ENCODE assay signal across 16 cellular contexts in genomic region chr4:23894021-23894420, GRCh38. TPM values are rescaled to one million over a fixed set of nuclear protein-coding genes. Genes with fewer than 3 reads are reported as not detected.
DNase-seq lines count a peak whose midpoint lies in the region; ATAC-seq and TF ChIP-seq lines count a peak whose summit lies in the region.
"Had no signal": no experiment of that assay in that cellular context is flagged by ENCODE, and none has a peak within 500 bp of the region (broad histone marks: within the 10 kb centered on the region; RNA-seq: fewer than 3 reads in every experiment).

No MANE protein-coding gene starts in this region.

- intact Hi-C loops in gastrocnemius medialis (cut with DNase I; ENCODE audit: low total_unique reads) (no loop called here), ovary (cut with DNase I) (no loop called here)

- H3K4me3 ChIP-seq in ACC112 (ENCODE audit: low read depth, low read length) (no peak overlapping the region), gastrocnemius medialis (peak overlapping the region; percentile 4 to 71 (median 36)), ovary (no peak overlapping the region)
- H3K4me3 ChIP-seq: A549, BLaER1 had no signal

- no peak for ATAC-seq in gastrocnemius medialis
- ATAC-seq: A549, HCT116 had no signal

- TF ChIP-seq POLR2A in gastrocnemius medialis (IDR thresholded peaks at IDR 0.05): no peak
- no peak for TF ChIP-seq POLR2A in ovary (IDR thresholded peaks at IDR 0.05)

- 0 out of 2 replicates have a peak, but pooled peaks cover 16% of the 10 kb centered on the region for H3K27me3 ChIP-seq in ACC112 (ENCODE audit: insufficient read depth, low read length)
- no peaks in the 10 kb centered on the region for H3K27me3 ChIP-seq in gastrocnemius medialis
- no peaks in the 10 kb centered on the region for H3K27me3 ChIP-seq in ovary
- H3K27me3 ChIP-seq: BLaER1 had no signal

- peaks cover 3% of the 10 kb centered on the region for H3K4me1 ChIP-seq in ACC112 (ENCODE audit: control insufficient read depth, insufficient read depth, low read length, unreplicated experiment)
- peaks cover 4 to 15% of the 10 kb centered on the region in 2 donors for H3K4me1 ChIP-seq in gastrocnemius medialis
- peaks cover 4% of the 10 kb centered on the region for H3K4me1 ChIP-seq in ovary (ENCODE audit: insufficient read depth)
- H3K4me1 ChIP-seq: A549, BLaER1 had no signal

- H3K9me3 ChIP-seq in gastrocnemius medialis: no peaks in the 10 kb centered on the region
- H3K9me3 ChIP-seq in ovary: no peaks in the 10 kb centered on the region
- H3K9me3 ChIP-seq: A549, BLaER1 had no signal

- H3K36me3 ChIP-seq in ACC112 (ENCODE audit: insufficient read depth, low read length): no peaks in the 10 kb centered on the region
- no peaks in the 10 kb centered on the region for H3K36me3 ChIP-seq in gastrocnemius medialis
- no peaks in the 10 kb centered on the region for H3K36me3 ChIP-seq in ovary
- H3K36me3 ChIP-seq: BLaER1 had no signal

- DNase-seq in astrocyte of the hippocampus (ENCODE audit: low read depth, low spot score) (peak; percentile 60), medulla oblongata (ENCODE audit: extremely low spot score) (peak; percentile 32), gastrocnemius medialis (no peak), NCI-H345 (lab: John Stamatoyannopoulos, UW) (no peak), NCI-H1694 treated with DMSO at 0.1 percent for 48 hours (lab: John Stamatoyannopoulos, UW) (no peak), ovary (no peak)
- DNase-seq: Calu3; CD4-positive, alpha-beta memory T cell; DMS79 treated with DMSO at 0.1 percent for 48 hours; GF-D8; HFFc6 had no signal

- peak overlapping the region; percentile 26 for H2AFZ ChIP-seq in ACC112 (ENCODE audit: low read length, unreplicated experiment)

- no peak for TF ChIP-seq EP300 in ovary (IDR thresholded peaks at IDR 0.05)

- TF ChIP-seq CTCF in gastrocnemius medialis (IDR thresholded peaks at IDR 0.05 in 4 of 5, conservative IDR thresholded peaks at IDR 0.05 in 1 of 5): no peak
- no peak for TF ChIP-seq CTCF in ovary (IDR thresholded peaks at IDR 0.05)

- H3K27ac ChIP-seq in ACC112 (ENCODE audit: low read depth, low read length): no peak overlapping the region
- H3K27ac ChIP-seq in gastrocnemius medialis: peak overlapping the region; percentile 84 to 99 (median 90)
- H3K27ac ChIP-seq in ovary: no peak overlapping the region
- H3K27ac ChIP-seq: 22Rv1, A549, BLaER1 had no signal

- WGBS in ovary, 3 donors: 52 to 67% (median 62%) methylated on average over 2 of the region's 2 CpGs

- in situ Hi-C loops in gastrocnemius medialis (cut with MboI; ENCODE audit: low sequenced_read_pairs in 4 of 4): no loop called here

- H3K79me2 ChIP-seq in ACC112 (ENCODE audit: control insufficient read depth, insufficient read depth, low read length, unreplicated experiment): no peaks in the 10 kb centered on the region

RNA-seq across cellular contexts. Expression of gene PPARGC1A, which starts 4.2 kb away (rescaled TPM):
- 10 to 100 TPM; 30.6 to 68.9 (median 52.3) TPM for total RNA-seq in gastrocnemius medialis
- total RNA-seq in ovary: 1 to 10 TPM in 5 of 7 donors, under 1 TPM in 2; 0.90 to 6.3 (median 2.2) TPM
- polyA plus RNA-seq in ovary: 1 to 10 TPM in 1 of 2 donors, under 1 TPM in 1; 0.38 to 2.5 TPM
- total RNA-seq: CD4-positive, alpha-beta memory T cell; HFFc6 had no signal
- polyA plus RNA-seq: CD4-positive, alpha-beta memory T cell had no signal

Comparison
In these comparisons a context has a peak if more than half of its experiments do, and no peak if none do; other contexts are left out.
1. H3K27ac ChIP-seq: peak in gastrocnemius medialis (4 of 4); none in ACC112 (single experiment) and ovary (0 of 2).
2. H3K4me3 ChIP-seq: peak in gastrocnemius medialis (4 of 4); none in ACC112 (single experiment) and ovary (single experiment).
3. DNase-seq: peak in astrocyte of the hippocampus (single experiment) and medulla oblongata (single experiment); none in gastrocnemius medialis (0 of 2), NCI-H345 (single experiment), NCI-H1694 treated with DMSO at 0.1 percent for 48 hours (single experiment) and ovary (0 of 5).
4. RNA of gene PPARGC1A, which starts 4.2 kb away (total RNA-seq): 30.6 to 68.9 TPM in gastrocnemius medialis; 0.90 to 6.3 TPM in ovary; every median in the first group is over 4 times any median in the second.